Comparison of ENCODE assay signal across 16 cellular contexts in the genomic region with DNA sequence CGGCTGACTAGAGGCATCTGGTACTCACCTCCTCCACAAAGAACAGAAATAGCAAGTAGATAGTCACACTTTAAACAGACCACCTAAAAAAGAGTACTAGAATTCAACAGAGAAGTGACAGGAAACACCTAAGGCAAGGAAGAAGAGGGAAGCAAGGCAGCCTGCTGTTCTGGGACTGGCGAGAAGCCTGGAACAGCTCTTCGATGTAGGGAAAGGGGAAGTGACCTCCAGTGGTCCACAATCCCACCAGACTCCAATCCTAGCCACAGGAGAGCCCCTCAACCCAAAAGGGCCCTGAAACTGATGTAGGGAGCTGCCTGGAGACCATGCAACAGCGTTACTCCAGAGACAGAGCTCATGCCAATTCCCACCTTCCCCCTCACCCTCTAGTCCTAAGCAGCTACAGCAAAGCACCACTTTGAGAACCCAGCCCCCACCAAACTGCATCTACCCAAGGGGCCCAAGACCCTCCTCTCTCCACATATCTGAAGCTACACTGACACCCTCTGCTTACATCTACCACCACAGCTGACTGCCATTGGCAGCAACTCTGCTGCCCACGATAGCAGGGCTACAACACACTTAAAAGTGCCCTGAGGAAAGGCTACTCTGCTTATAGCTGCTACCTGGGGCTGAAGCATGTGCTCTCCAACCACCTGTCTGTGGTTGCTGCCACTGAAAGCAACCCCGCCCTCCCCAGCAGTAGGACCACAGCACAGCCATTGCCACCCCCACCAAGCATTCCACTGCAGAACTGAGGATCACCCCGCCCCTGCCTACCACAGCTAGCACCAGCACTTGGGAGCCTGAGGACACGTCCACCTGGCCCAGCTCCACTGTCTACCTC.
DNase-seq lines count a peak whose midpoint lies in the region; ATAC-seq and TF ChIP-seq lines count a peak whose summit lies in the region.
"Had no signal": no experiment of that assay in that cellular context is flagged by ENCODE, and none has a peak within 500 bp of the region (broad histone marks: within the 10 kb centered on the region; RNA-seq: fewer than 3 reads in every experiment).

No MANE protein-coding gene starts in this region.

- H3K27ac ChIP-seq in KMS-11, result no peak overlapping the region
- peak overlapping the region; percentile 61 for H3K27ac ChIP-seq in caudate nucleus (ENCODE audit: low read depth, low read length)
- H3K27ac ChIP-seq: WERI-Rb-1 had no signal

- H3K4me3 Mint-ChIP-seq in osteocyte (ENCODE audit: unreplicated experiment), result peak overlapping the region; percentile 41
- H3K4me3 Mint-ChIP-seq: activated naive CD8-positive, alpha-beta T cell treated with anti-CD3 and anti-CD28 coated beads, Interleukin-2, amount 50 U/mL, for 24 hours; endodermal cell; stimulated activated naive CD8-positive, alpha-beta T cell treated with anti-CD3 and anti-CD28 coated beads, Interleukin-15, amount 100 ng/mL, for 72 hours had no signal

- peaks cover 39% of the 10 kb centered on the region for H3K36me3 Mint-ChIP-seq in osteocyte (ENCODE audit: unreplicated experiment)

- no peaks in the 10 kb centered on the region for H3K79me2 ChIP-seq in KMS-11 (ENCODE audit: insufficient read depth, low read depth)

- H3K4me1 Mint-ChIP-seq in osteocyte (ENCODE audit: unreplicated experiment), result peaks cover 80% of the 10 kb centered on the region
- H3K4me1 Mint-ChIP-seq: stimulated activated naive CD8-positive, alpha-beta T cell treated with anti-CD3 and anti-CD28 coated beads, Interleukin-15, amount 100 ng/mL, for 72 hours had no signal

- peaks cover 32% of the 10 kb centered on the region for H3K4me1 ChIP-seq in KMS-11 (ENCODE audit: low read depth, poor library complexity, severe bottlenecking)

- intact Hi-C loops in lower leg skin (cut with DNase I; ENCODE audit: low total_unique reads), result no loop called here

- TF ChIP-seq POLR2A in lower leg skin (IDR thresholded peaks at IDR 0.05), result no peak

- DNase-seq in EL, result peak; percentile 31
- peak in 4 of 61 donors; percentile 7 to 74 (median 32) for DNase-seq in caudate nucleus (lab: John Stamatoyannopoulos, UW)
- DNase-seq in osteocyte (ENCODE audit: extremely low spot score, unreplicated experiment), result no peak
- DNase-seq in NCI-H446 (lab: John Stamatoyannopoulos, UW), result no peak
- DNase-seq in stimulated activated CD4-positive, alpha-beta T cell treated with anti-CD3 and anti-CD28 coated beads, Interleukin-2, amount 100 ng/mL, for 48 hours, result no peak
- no peak for DNase-seq in lower leg skin (ENCODE audit: low spot score in 2 of 2)
- DNase-seq: activated naive CD8-positive, alpha-beta T cell treated with anti-CD3 and anti-CD28 coated beads, Interleukin-2, amount 50 U/mL, for 24 hours; COR-L47; endodermal cell; NCI-H2081; NCI-H526 treated with DMSO at 0.1 percent for 48 hours; Peyer's patch; stimulated activated naive CD8-positive, alpha-beta T cell treated with anti-CD3 and anti-CD28 coated beads, Interleukin-15, amount 100 ng/mL, for 72 hours; WERI-Rb-1 had no signal

- H3K4me2 ChIP-seq in KMS-11, result peak overlapping the region; percentile 4; the same call in 1 of the 2 replicates

- H3K9ac ChIP-seq in KMS-11, result no peak overlapping the region

- peaks cover 25% of the 10 kb centered on the region for H3K9me3 Mint-ChIP-seq in osteocyte (ENCODE audit: unreplicated experiment)
- H3K9me3 Mint-ChIP-seq: endodermal cell had no signal

- no peaks in the 10 kb centered on the region for H3K27me3 ChIP-seq in KMS-11 (ENCODE audit: insufficient read depth, low read depth)
- H3K27me3 ChIP-seq: Peyer's patch had no signal

- WGBS in lower leg skin, 2 donors, result 51 to 62% methylated on average over 8 of the region's 8 CpGs

- ATAC-seq in HG02885 (IDR thresholded peaks at IDR 0.05; ENCODE audit: poor library complexity, unreplicated experiment), result no peak
- ATAC-seq: activated naive CD8-positive, alpha-beta T cell treated with anti-CD3 and anti-CD28 coated beads, Interleukin-2, amount 50 U/mL, for 24 hours; stimulated activated naive CD8-positive, alpha-beta T cell treated with anti-CD3 and anti-CD28 coated beads, Interleukin-15, amount 100 ng/mL, for 72 hours had no signal

- TF ChIP-seq CTCF in KMS-11 (conservative IDR thresholded peaks at IDR 0.05; ENCODE audit: low read depth, low read length), result no peak
- TF ChIP-seq CTCF in osteocyte (IDR thresholded peaks at IDR 0.05), result no peak
- no peak for TF ChIP-seq CTCF in lower leg skin (IDR thresholded peaks at IDR 0.05)

- H3K27ac Mint-ChIP-seq in osteocyte (ENCODE audit: unreplicated experiment), result peak overlapping the region; percentile 85
- H3K27ac Mint-ChIP-seq: activated naive CD8-positive, alpha-beta T cell treated with anti-CD3 and anti-CD28 coated beads, Interleukin-2, amount 50 U/mL, for 24 hours; endodermal cell; stimulated activated naive CD8-positive, alpha-beta T cell treated with anti-CD3 and anti-CD28 coated beads, Interleukin-15, amount 100 ng/mL, for 72 hours had no signal

- no peaks in the 10 kb centered on the region for H3K36me3 ChIP-seq in KMS-11 (ENCODE audit: insufficient read depth)
- H3K36me3 ChIP-seq: Peyer's patch, WERI-Rb-1 had no signal

- H3K4me3 ChIP-seq in KMS-11 (IDR thresholded peaks at IDR 0.05; ENCODE audit: insufficient read depth, low read depth, low read length) (no peak overlapping the region), lower leg skin (ENCODE audit: low read depth, poor library complexity, severe bottlenecking) (no peak overlapping the region)
- H3K4me3 ChIP-seq: Peyer's patch had no signal

- H3K27me3 Mint-ChIP-seq in osteocyte (ENCODE audit: unreplicated experiment), result no peaks in the 10 kb centered on the region
- H3K27me3 Mint-ChIP-seq: stimulated activated naive CD8-positive, alpha-beta T cell treated with anti-CD3 and anti-CD28 coated beads, Interleukin-15, amount 100 ng/mL, for 72 hours had no signal

- H2AFZ ChIP-seq in KMS-11 (ENCODE audit: low read depth), result no peak overlapping the region

- no peaks in the 10 kb centered on the region for H4K20me1 ChIP-seq in KMS-11 (ENCODE audit: insufficient read depth)
